ENCODE assay signal across 16 cellular contexts in the genomic region with DNA sequence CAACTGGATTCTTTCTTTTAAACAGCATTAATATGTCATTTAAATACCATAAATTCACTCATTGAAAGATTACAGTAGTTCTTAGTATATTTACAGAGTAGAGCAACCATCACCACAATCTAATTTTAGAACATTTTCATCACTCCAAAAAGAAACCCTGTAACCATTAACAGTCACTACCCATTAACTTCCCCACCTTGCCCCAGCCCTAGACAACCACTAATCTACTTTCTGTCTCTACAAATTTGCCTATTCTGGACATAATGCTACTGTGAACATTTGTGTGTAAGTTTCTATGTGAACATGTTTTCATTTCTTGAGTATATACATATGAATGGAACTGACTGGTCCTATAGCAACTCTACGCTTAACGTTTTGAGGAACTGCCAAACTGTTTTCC. TPM values are rescaled to one million over a fixed set of nuclear protein-coding genes. Genes with fewer than 3 reads are reported as not detected.
A peak's percentile ranks its signal among the peaks of the same experiment; 100 is the strongest.
DNase-seq lines count a peak whose midpoint lies in the region; ATAC-seq, FAIRE-seq and TF ChIP-seq lines count a peak whose summit lies in the region.
"Had no signal": no experiment of that assay in that cellular context is flagged by ENCODE, and none has a peak within 500 bp of the region (broad histone marks: within the 10 kb centered on the region; RNA-seq: fewer than 3 reads in every experiment).

No MANE protein-coding gene starts in this region.

- no peaks in the 10 kb centered on the region for H3K9me3 Mint-ChIP-seq in CD4-positive, alpha-beta T cell
- H3K9me3 Mint-ChIP-seq in chondrocyte (ENCODE audit: low read depth), result no peaks in the 10 kb centered on the region
- H3K9me3 Mint-ChIP-seq: IgD-negative memory B cell; stimulated activated naive CD8-positive, alpha-beta T cell treated with anti-CD3 and anti-CD28 coated beads, Interleukin-15, amount 100 ng/mL, for 72 hours had no signal

- H3K9me3 ChIP-seq in CD4-positive, alpha-beta T cell (ENCODE audit: control insufficient read depth, low read length), result no peaks in the 10 kb centered on the region

- no peak overlapping the region for H3K4me3 Mint-ChIP-seq in CD4-positive, alpha-beta T cell
- no peak overlapping the region for H3K4me3 Mint-ChIP-seq in chondrocyte (ENCODE audit: unreplicated experiment)
- H3K4me3 Mint-ChIP-seq: IgD-negative memory B cell; stimulated activated naive CD8-positive, alpha-beta T cell treated with anti-CD3 and anti-CD28 coated beads, Interleukin-15, amount 100 ng/mL, for 72 hours had no signal

- ATAC-seq in GM19372 (IDR thresholded peaks at IDR 0.05; ENCODE audit: low read depth, unreplicated experiment) (peak; percentile 61), HG02798 (IDR thresholded peaks at IDR 0.05; ENCODE audit: poor library complexity, unreplicated experiment) (peak; percentile 89), HG03520 (IDR thresholded peaks at IDR 0.05; ENCODE audit: unreplicated experiment) (peak; percentile 72), GM21526 (IDR thresholded peaks at IDR 0.05; ENCODE audit: low FRiP score, unreplicated experiment) (no peak)
- no peak for ATAC-seq in CD4-positive, alpha-beta T cell (ENCODE audit: poor library complexity)
- ATAC-seq: stimulated activated naive CD8-positive, alpha-beta T cell treated with anti-CD3 and anti-CD28 coated beads, Interleukin-15, amount 100 ng/mL, for 72 hours had no signal

- CTCF ChIA-PET in CD4-positive, alpha-beta T cell (lab: Charles Lee), result no interaction called here

- H3K4me1 Mint-ChIP-seq in CD4-positive, alpha-beta T cell (ENCODE audit: low read depth), result no peaks in the 10 kb centered on the region
- peaks cover 3% of the 10 kb centered on the region for H3K4me1 Mint-ChIP-seq in chondrocyte (ENCODE audit: low read depth)
- H3K4me1 Mint-ChIP-seq: stimulated activated naive CD8-positive, alpha-beta T cell treated with anti-CD3 and anti-CD28 coated beads, Interleukin-15, amount 100 ng/mL, for 72 hours had no signal

- TF ChIP-seq CTCF in CD4-positive, alpha-beta T cell (IDR thresholded peaks at IDR 0.05), result no peak
- TF ChIP-seq CTCF in chondrocyte (IDR thresholded peaks at IDR 0.05), result no peak

- no peak overlapping the region for H3K27ac Mint-ChIP-seq in CD4-positive, alpha-beta T cell
- no peak overlapping the region for H3K27ac Mint-ChIP-seq in chondrocyte (ENCODE audit: unreplicated experiment)
- H3K27ac Mint-ChIP-seq: IgD-negative memory B cell had no signal

- intact Hi-C loops in CD4-positive, alpha-beta T cell (cut with DNase I, micrococcal nuclease), result no loop called here

- H3K36me3 Mint-ChIP-seq in CD4-positive, alpha-beta T cell (ENCODE audit: low read depth), result peaks cover 68% of the 10 kb centered on the region
- peaks cover 18% of the 10 kb centered on the region for H3K36me3 Mint-ChIP-seq in chondrocyte (ENCODE audit: low read depth)

- POLR2A ChIA-PET in CD4-positive, alpha-beta T cell (lab: Charles Lee), result no interaction called here

- H3K27me3 ChIP-seq in CD4-positive, alpha-beta T cell (ENCODE audit: control insufficient read depth, insufficient read depth, low read length), result no peaks in the 10 kb centered on the region

- DNase-seq in GM18507 (ENCODE audit: extremely low spot score, insufficient read length, low read depth), result peak; percentile 11
- DNase-seq in CD4-positive, alpha-beta T cell, result no peak
- DNase-seq in chondrocyte (ENCODE audit: low spot score), result no peak
- DNase-seq in T-helper 1 cell, result no peak
- DNase-seq: activated T-cell treated with anti-CD3 and anti-CD28 coated beads, Interleukin-2, amount 50 U/mL, for 1 hour; AML-193; aorta; DND-41; NCI-H2029 treated with DMSO at 0.1 percent for 48 hours; stimulated activated naive CD8-positive, alpha-beta T cell treated with anti-CD3 and anti-CD28 coated beads, Interleukin-15, amount 100 ng/mL, for 72 hours had no signal

- H3K27ac ChIP-seq in CD4-positive, alpha-beta T cell (ENCODE audit: low read depth, low read length), result no peak overlapping the region

- no peaks in the 10 kb centered on the region for H3K27me3 Mint-ChIP-seq in CD4-positive, alpha-beta T cell
- H3K27me3 Mint-ChIP-seq in chondrocyte (ENCODE audit: low read depth), result no peaks in the 10 kb centered on the region
- H3K27me3 Mint-ChIP-seq: IgD-negative memory B cell; stimulated activated naive CD8-positive, alpha-beta T cell treated with anti-CD3 and anti-CD28 coated beads, Interleukin-15, amount 100 ng/mL, for 72 hours had no signal

- peak; percentile 90 for FAIRE-seq in GM18507 (lab: Jason Lieb, UNC)
- FAIRE-seq: islet of Langerhans had no signal

RNA-seq across cellular contexts. Expression of gene P4HA1, which starts 42.4 kb away (rescaled TPM):
- total RNA-seq in CD4-positive, alpha-beta T cell, result 1 to 10 TPM; 9.0 to 9.1 TPM
- total RNA-seq in chondrocyte, result 126 to 179 TPM (median 174 TPM) in 3 replicates

RNA-seq across cellular contexts. Expression of gene NUDT13, which starts 56.0 kb away (rescaled TPM):
- under 1 TPM; 0.67 to 0.82 TPM for total RNA-seq in CD4-positive, alpha-beta T cell
- 1.7 to 2.2 TPM (median 2.0 TPM) in 3 replicates for total RNA-seq in chondrocyte

Comparison
In these comparisons a context has a peak if more than half of its experiments do, and no peak if none do; other contexts are left out.
1. ATAC-seq: peak in GM19372 (single experiment), HG02798 (single experiment) and HG03520 (single experiment); none in CD4-positive, alpha-beta T cell (single experiment) and GM21526 (single experiment).
2. RNA of gene P4HA1, which starts 42.4 kb away (total RNA-seq): 126 to 179 TPM in chondrocyte; 9.0 to 9.1 TPM in CD4-positive, alpha-beta T cell; every median in the first group is over 10 times any median in the second.